Comparison of ENCODE assay signal across 1 cellular context in genomic region chr17:29124931-29125270, GRCh38.
TF ChIP-seq lines count a peak whose summit lies in the region.

No MANE protein-coding gene starts in this region.

TF ChIP-seq in HepG2, 621 proteins besides CTCF, POLR2A, EP300 and RAD21:
- TF ChIP-seq SALL1 (CRISPR knock-in tag; IDR thresholded peaks at IDR 0.05), result no peak
- TF ChIP-seq ZNF883 (CRISPR knock-in tag; IDR thresholded peaks at IDR 0.05; ENCODE audit: not compliant biosample characterization), result peak; percentile 7
TF ChIP-seq in HepG2: peak in this region for 1.
